8 cellular contexts compared by ENCODE assay signal in genomic region chrX:49838374-49838773, GRCh38. TPM values are rescaled to one million over a fixed set of nuclear protein-coding genes. Genes with fewer than 3 reads are reported as not detected.
DNase-seq lines count a peak whose midpoint lies in the region; ATAC-seq and TF ChIP-seq lines count a peak whose summit lies in the region.

No MANE protein-coding gene starts in this region.

- TF ChIP-seq CTCF in BE2C (IDR thresholded peaks at IDR 0.05; ENCODE audit: low read depth, low read length) = peak; percentile 56
- TF ChIP-seq CTCF in GM13976 (IDR thresholded peaks at IDR 0.05; ENCODE audit: borderline replicate concordance, control extremely low read depth, extremely low read depth, insufficient read depth, missing control alignments) = peak; percentile 67
- peak; percentile 67 for TF ChIP-seq CTCF in LNCAP (IDR thresholded peaks at IDR 0.05)

- in situ Hi-C loops in GM13976 (cut with MboI; ENCODE audit: low sequenced_read_pairs, unreplicated experiment) = no loop called here

- peaks cover 2% of the 10 kb centered on the region; the same call in 1 of the 2 replicates for H3K27me3 ChIP-seq in BE2C

- H3K4me1 Mint-ChIP-seq in activated CD8-positive, alpha-beta T cell treated with anti-CD3 and anti-CD28 coated beads, Interleukin-2, amount 10 ng/mL, durations not matched to agents 7 days and 5 days (ENCODE audit: low read depth) = no peaks in the 10 kb centered on the region

- H3K9me3 Mint-ChIP-seq in activated CD8-positive, alpha-beta T cell treated with anti-CD3 and anti-CD28 coated beads, Interleukin-2, amount 10 ng/mL, durations not matched to agents 7 days and 5 days (ENCODE audit: insufficient read depth) = no peaks in the 10 kb centered on the region

- no peaks in the 10 kb centered on the region for H3K4me1 ChIP-seq in BE2C

- H3K36me3 ChIP-seq in BE2C = no peaks in the 10 kb centered on the region

- no peak for ATAC-seq in activated CD8-positive, alpha-beta T cell treated with anti-CD3 and anti-CD28 coated beads, Interleukin-2, amount 10 ng/mL, durations not matched to agents 7 days and 5 days
- ATAC-seq in left lobe of liver = peak; percentile 81
- ATAC-seq in GM21447 (IDR thresholded peaks at IDR 0.05; ENCODE audit: unreplicated experiment) = no peak

- H3K9me3 ChIP-seq in BE2C = no peaks in the 10 kb centered on the region

- H3K27me3 Mint-ChIP-seq in activated CD8-positive, alpha-beta T cell treated with anti-CD3 and anti-CD28 coated beads, Interleukin-2, amount 10 ng/mL, durations not matched to agents 7 days and 5 days (ENCODE audit: low read depth) = no peaks in the 10 kb centered on the region

- DNase-seq in BE2C (peak; percentile 19), GM13976 (ENCODE audit: low spot score) (peak; percentile 32), left lobe of liver (ENCODE audit: low spot score) (no peak), mesenteric fat pad (ENCODE audit: low spot score) (no peak), NCI-H1048 (lab: John Stamatoyannopoulos, UW) (no peak)
- peak; percentile 21 for DNase-seq in activated CD8-positive, alpha-beta T cell treated with anti-CD3 and anti-CD28 coated beads, Interleukin-2, amount 10 ng/mL, durations not matched to agents 7 days and 5 days

- H3K4me3 Mint-ChIP-seq in activated CD8-positive, alpha-beta T cell treated with anti-CD3 and anti-CD28 coated beads, Interleukin-2, amount 10 ng/mL, durations not matched to agents 7 days and 5 days = no peak overlapping the region

- H3K36me3 Mint-ChIP-seq in activated CD8-positive, alpha-beta T cell treated with anti-CD3 and anti-CD28 coated beads, Interleukin-2, amount 10 ng/mL, durations not matched to agents 7 days and 5 days (ENCODE audit: low read depth) = no peaks in the 10 kb centered on the region

- POLR2A ChIA-PET in activated CD8-positive, alpha-beta T cell treated with anti-CD3 and anti-CD28 coated beads, Interleukin-2, amount 10 ng/mL, durations not matched to agents 7 days and 5 days (lab: Charles Lee) = no interaction called here

- CTCF ChIA-PET in activated CD8-positive, alpha-beta T cell treated with anti-CD3 and anti-CD28 coated beads, Interleukin-2, amount 10 ng/mL, durations not matched to agents 7 days and 5 days (lab: Charles Lee) = interaction anchor here (1.1 to 1.2 kb wide), 2 partner anchors 39 to 77 kb away, joined by 3 to 5 read pairs; no protein-coding TSS in a partner anchor

- no peak overlapping the region for H3K4me3 ChIP-seq in BE2C (ENCODE audit: low read depth, low read length)

- H3K27ac Mint-ChIP-seq in activated CD8-positive, alpha-beta T cell treated with anti-CD3 and anti-CD28 coated beads, Interleukin-2, amount 10 ng/mL, durations not matched to agents 7 days and 5 days = no peak overlapping the region

RNA-seq across cellular contexts. Expression of gene PAGE4, which starts 9.3 kb away (rescaled TPM):
- not detected for polyA plus RNA-seq in BE2C (2012; ENCODE audit: insufficient read depth, insufficient read length, low read depth)
- total RNA-seq in activated CD8-positive, alpha-beta T cell treated with anti-CD3 and anti-CD28 coated beads, Interleukin-2, amount 10 ng/mL, durations not matched to agents 7 days and 5 days = not detected
- not detected for total RNA-seq in left lobe of liver
- not detected for total RNA-seq in mesenteric fat pad

RNA-seq across cellular contexts. Expression of gene USP27X, which starts 40.9 kb away (rescaled TPM):
- polyA plus RNA-seq in BE2C (2012; ENCODE audit: insufficient read depth, insufficient read length, low read depth) = 1.8 TPM
- 1 to 10 TPM; 1.4 to 1.5 TPM for total RNA-seq in activated CD8-positive, alpha-beta T cell treated with anti-CD3 and anti-CD28 coated beads, Interleukin-2, amount 10 ng/mL, durations not matched to agents 7 days and 5 days
- total RNA-seq in left lobe of liver = 0.91 TPM
- 1.9 TPM for total RNA-seq in mesenteric fat pad

Comparison
In these comparisons a context has a peak if more than half of its experiments do, and no peak if none do; other contexts are left out.
1. DNase-seq: peak in BE2C (single experiment), GM13976 (single experiment) and activated CD8-positive, alpha-beta T cell treated with anti-CD3 and anti-CD28 coated beads, Interleukin-2, amount 10 ng/mL, durations not matched to agents 7 days and 5 days (single experiment); none in left lobe of liver (single experiment), mesenteric fat pad (single experiment) and NCI-H1048 (single experiment).
2. Peak in every context shown above with its lines, with median percentiles within 50 percentile points of each other: CTCF ChIP-seq.